ENCODE assay signal across 13 cellular contexts in genomic region chr10:80194373-80195045, GRCh38. TPM values are rescaled to one million over a fixed set of nuclear protein-coding genes. Genes with fewer than 3 reads are reported as not detected.
DNase-seq lines count a peak whose midpoint lies in the region; ATAC-seq and TF ChIP-seq lines count a peak whose summit lies in the region.
"Had no signal": no experiment of that assay in that cellular context is flagged by ENCODE, and none has a peak within 500 bp of the region (broad histone marks: within the 10 kb centered on the region; RNA-seq: fewer than 3 reads in every experiment).

No MANE protein-coding gene starts in this region.

- peaks cover 79% of the 10 kb centered on the region for H3K4me1 ChIP-seq in CD8-positive, alpha-beta T cell (ENCODE audit: insufficient read depth, low read length)
- peaks cover 100% of the 10 kb centered on the region in 2 experiments for H3K4me1 ChIP-seq in neutrophil (ENCODE audit: control insufficient read depth in 1 of 2, insufficient read depth in 1 of 2, low read depth in 1 of 2, low read length in 1 of 2)

- H3K27ac ChIP-seq in CD8-positive, alpha-beta T cell (ENCODE audit: low read depth, low read length) = no peak overlapping the region
- peak overlapping the region; percentile 91 for H3K27ac ChIP-seq in neutrophil
- H3K27ac ChIP-seq: cardiac muscle cell, ovary, WERI-Rb-1 had no signal

- DNase-seq in CD8-positive, alpha-beta T cell = no peak
- DNase-seq in LHCN-M2 (ENCODE audit: low read depth) = peak; percentile 42
- DNase-seq in effector memory CD8-positive, alpha-beta T cell = no peak
- DNase-seq in epidermal melanocyte (ENCODE audit: insufficient read length, low spot score) = no peak
- DNase-seq in superior temporal gyrus (ENCODE audit: extremely low spot score) = no peak
- no peak for DNase-seq in RKO (ENCODE audit: low spot score)
- DNase-seq: NCI-H446; ovary; stimulated activated CD4-positive, alpha-beta T cell treated with anti-CD3 and anti-CD28 coated beads, Interleukin-2, amount 100 ng/mL, for 48 hours; WERI-Rb-1 had no signal

- POLR2A ChIA-PET in CD8-positive, alpha-beta T cell (lab: Charles Lee) = no interaction called here

- no peak overlapping the region for H3K4me3 Mint-ChIP-seq in CD8-positive, alpha-beta T cell
- no peak overlapping the region for H3K4me3 Mint-ChIP-seq in effector memory CD8-positive, alpha-beta T cell

- H3K9me3 ChIP-seq in CD8-positive, alpha-beta T cell (ENCODE audit: low read length) = no peaks in the 10 kb centered on the region
- no peaks in the 10 kb centered on the region for H3K9me3 ChIP-seq in neutrophil
- H3K9me3 ChIP-seq: ovary had no signal

- no peak for ATAC-seq in CD8-positive, alpha-beta T cell
- no peak for ATAC-seq in effector memory CD8-positive, alpha-beta T cell (replicated peaks)
- ATAC-seq in GM21619 (IDR thresholded peaks at IDR 0.05; ENCODE audit: unreplicated experiment) = no peak

- CTCF ChIA-PET in CD8-positive, alpha-beta T cell (lab: Charles Lee) = interaction anchor here (5.3 kb wide), 1 partner anchor 9 kb away, joined by 26 read pairs; no protein-coding TSS in a partner anchor

- H3K36me3 Mint-ChIP-seq in CD8-positive, alpha-beta T cell = peaks cover 34% of the 10 kb centered on the region
- H3K36me3 Mint-ChIP-seq in effector memory CD8-positive, alpha-beta T cell (ENCODE audit: insufficient read depth) = peaks cover 16% of the 10 kb centered on the region

- peaks cover 4% of the 10 kb centered on the region for H3K9me3 Mint-ChIP-seq in CD8-positive, alpha-beta T cell
- H3K9me3 Mint-ChIP-seq in effector memory CD8-positive, alpha-beta T cell = no peaks in the 10 kb centered on the region

- peaks cover 80% of the 10 kb centered on the region for H3K4me1 Mint-ChIP-seq in CD8-positive, alpha-beta T cell (ENCODE audit: low read depth)
- H3K4me1 Mint-ChIP-seq in effector memory CD8-positive, alpha-beta T cell (ENCODE audit: low read depth in 2 of 2) = peaks cover 54 to 55% of the 10 kb centered on the region in 2 donors

- intact Hi-C loops in CD8-positive, alpha-beta T cell (cut with DNase I, micrococcal nuclease) = no loop called here

- TF ChIP-seq CTCF in CD8-positive, alpha-beta T cell (IDR thresholded peaks at IDR 0.05) = no peak
- TF ChIP-seq CTCF in neutrophil (IDR thresholded peaks at IDR 0.05) = no peak

- no peaks in the 10 kb centered on the region for H3K27me3 Mint-ChIP-seq in CD8-positive, alpha-beta T cell (ENCODE audit: low read depth)
- H3K27me3 Mint-ChIP-seq in effector memory CD8-positive, alpha-beta T cell = no peaks in the 10 kb centered on the region

- no peak overlapping the region for H3K4me3 ChIP-seq in CD8-positive, alpha-beta T cell (ENCODE audit: low read depth, low read length)
- no peak overlapping the region for H3K4me3 ChIP-seq in neutrophil (ENCODE audit: low read depth in 1 of 2, low read length in 1 of 2)
- H3K4me3 ChIP-seq: cardiac muscle cell, ovary had no signal

- no peaks in the 10 kb centered on the region for H3K27me3 ChIP-seq in CD8-positive, alpha-beta T cell (ENCODE audit: insufficient read depth, low read length)
- H3K27me3 ChIP-seq in neutrophil = no peaks in the 10 kb centered on the region
- H3K27me3 ChIP-seq: cardiac muscle cell, ovary had no signal

- peak overlapping the region; percentile 87 for H3K27ac Mint-ChIP-seq in CD8-positive, alpha-beta T cell
- peak overlapping the region; percentile 89 to 95 for H3K27ac Mint-ChIP-seq in effector memory CD8-positive, alpha-beta T cell

- no peaks in the 10 kb centered on the region for H3K36me3 ChIP-seq in CD8-positive, alpha-beta T cell (ENCODE audit: insufficient read depth, low read length)
- H3K36me3 ChIP-seq in neutrophil = peaks cover 14% of the 10 kb centered on the region
- H3K36me3 ChIP-seq: cardiac muscle cell, ovary, WERI-Rb-1 had no signal

RNA-seq across cellular contexts. Expression of gene ANXA11, which starts 10.8 kb away (rescaled TPM):
- total RNA-seq in CD8-positive, alpha-beta T cell = 100 to 1,000 TPM; 136 to 141 TPM
- 55.9 and 84.7 TPM in 2 replicates for total RNA-seq in LHCN-M2 (2014; rRNA removed)
- 210 TPM for polyA plus RNA-seq in LHCN-M2 (2012)
